Comparison of ENCODE assay signal across 1 cellular context in genomic region chr17:15957206-15957605, GRCh38.
TF ChIP-seq lines count a peak whose summit lies in the region.

No MANE protein-coding gene starts in this region.

TF ChIP-seq in K562, 482 proteins besides CTCF, POLR2A, EP300 and RAD21 (continued from another document and continues in another):
- TF ChIP-seq HNRNPK (IDR thresholded peaks at IDR 0.05; ENCODE audit: low read depth, low read length, poor library complexity, severe bottlenecking) = no peak
- no peak for TF ChIP-seq SAFB (IDR thresholded peaks at IDR 0.05; ENCODE audit: borderline replicate concordance, low read depth, low read length)
- no peak for TF ChIP-seq XRCC5 (IDR thresholded peaks at IDR 0.05; ENCODE audit: low read depth, low read length)
- no peak for TF ChIP-seq TCF3 (CRISPR knock-in tag; IDR thresholded peaks at IDR 0.05)
- no peak for TF ChIP-seq ZNF764 (CRISPR knock-in tag; IDR thresholded peaks at IDR 0.05; ENCODE audit: low read depth)
- no peak for TF ChIP-seq CREB1 (IDR thresholded peaks at IDR 0.05)
- TF ChIP-seq CREB1 (CRISPR knock-in tag; IDR thresholded peaks at IDR 0.05) = no peak
- TF ChIP-seq ZNF436 (CRISPR knock-in tag; IDR thresholded peaks at IDR 0.05) = no peak
- TF ChIP-seq AFF4 (CRISPR knock-in tag; IDR thresholded peaks at IDR 0.05) = no peak
- peak; percentile 29 for TF ChIP-seq MEIS2 (IDR thresholded peaks at IDR 0.05; ENCODE audit: partially characterized antibody)
- TF ChIP-seq KHSRP (IDR thresholded peaks at IDR 0.05) = no peak
- no peak for TF ChIP-seq BMI1 (IDR thresholded peaks at IDR 0.05; ENCODE audit: low read length)
- TF ChIP-seq ZFP36 (IDR thresholded peaks at IDR 0.05; ENCODE audit: low read depth, low read length, partially characterized antibody) = no peak
- TF ChIP-seq ZBTB7A (IDR thresholded peaks at IDR 0.05; ENCODE audit: borderline replicate concordance, control insufficient read depth, low read depth, low read length) = no peak
- TF ChIP-seq NFATC3 (IDR thresholded peaks at IDR 0.05) = no peak
- no peak for TF ChIP-seq PHB2 (IDR thresholded peaks at IDR 0.05; ENCODE audit: low read depth)
- TF ChIP-seq MCM7 (IDR thresholded peaks at IDR 0.05) = no peak
- no peak for TF ChIP-seq KLF10 (CRISPR knock-in tag; IDR thresholded peaks at IDR 0.05)
- TF ChIP-seq PKNOX1 (IDR thresholded peaks at IDR 0.05) = peak; percentile 65
- TF ChIP-seq CBFA2T3 (IDR thresholded peaks at IDR 0.05) = 0 out of 2 replicates have a peak, but pooled peaks have one; percentile 5
- no peak for TF ChIP-seq ZNF398 (CRISPR knock-in tag; IDR thresholded peaks at IDR 0.05)
- no peak for TF ChIP-seq KDM2B (CRISPR knock-in tag; IDR thresholded peaks at IDR 0.05)
- no peak for TF ChIP-seq ZNF274 (IDR thresholded peaks at IDR 0.05; ENCODE audit: borderline replicate concordance, low read depth, low read length)
- peak; percentile 57 for TF ChIP-seq MAFK (IDR thresholded peaks at IDR 0.05; ENCODE audit: low read length)
- no peak for TF ChIP-seq OTX1 (CRISPR knock-in tag; IDR thresholded peaks at IDR 0.05)
- TF ChIP-seq ZBED1 (IDR thresholded peaks at IDR 0.05) = no peak
- no peak for TF ChIP-seq GATAD2A (IDR thresholded peaks at IDR 0.05)
- no peak for TF ChIP-seq CCAR2 (IDR thresholded peaks at IDR 0.05; ENCODE audit: low read depth, low read length)
- TF ChIP-seq POLR2AphosphoS5 (IDR thresholded peaks at IDR 0.05; ENCODE audit: control insufficient read depth, insufficient read depth, low read depth, low read length) = no peak
- no peak for TF ChIP-seq XRCC3 (IDR thresholded peaks at IDR 0.05)
- TF ChIP-seq ZNF707 (CRISPR knock-in tag; conservative IDR thresholded peaks at IDR 0.05) = no peak
- no peak for TF ChIP-seq PHF20 (IDR thresholded peaks at IDR 0.05; ENCODE audit: partially characterized antibody)
- TF ChIP-seq ZNF282 (CRISPR knock-in tag; IDR thresholded peaks at IDR 0.05) = no peak
- TF ChIP-seq NFIX (CRISPR knock-in tag; IDR thresholded peaks at IDR 0.05; ENCODE audit: low read depth) = no peak
- TF ChIP-seq NCOA1 (IDR thresholded peaks at IDR 0.05; ENCODE audit: low read depth) = no peak
- TF ChIP-seq ZNF668 (CRISPR knock-in tag; IDR thresholded peaks at IDR 0.05) = no peak
- no peak for TF ChIP-seq GTF2F1 (IDR thresholded peaks at IDR 0.05; ENCODE audit: low read depth, low read length)
- TF ChIP-seq ZNF384 (IDR thresholded peaks at IDR 0.05; ENCODE audit: low read depth, low read length) = no peak
- TF ChIP-seq ZNF780A (CRISPR knock-in tag; IDR thresholded peaks at IDR 0.05) = no peak
- TF ChIP-seq NR2C2 (CRISPR knock-in tag; IDR thresholded peaks at IDR 0.05) = no peak
- TF ChIP-seq NR2C2 (tag; IDR thresholded peaks at IDR 0.05) = no peak
- TF ChIP-seq FOXA3 (CRISPR knock-in tag; conservative IDR thresholded peaks at IDR 0.05 in 1 of 2, IDR thresholded peaks at IDR 0.05 in 1 of 2) = no peak
- no peak for TF ChIP-seq ZMIZ1 (IDR thresholded peaks at IDR 0.05; ENCODE audit: low read depth in 2 of 2, low read length in 2 of 2)
- no peak for TF ChIP-seq KAT2B (IDR thresholded peaks at IDR 0.05; ENCODE audit: low read depth, low read length)
- TF ChIP-seq NR4A1 (CRISPR knock-in tag; IDR thresholded peaks at IDR 0.05) = no peak
- no peak for TF ChIP-seq NR4A1 (tag; IDR thresholded peaks at IDR 0.05)
- TF ChIP-seq SNAPC5 (CRISPR knock-in tag; IDR thresholded peaks at IDR 0.05) = no peak
- TF ChIP-seq ZNF41 (CRISPR knock-in tag; conservative IDR thresholded peaks at IDR 0.05) = no peak
- TF ChIP-seq SFPQ (IDR thresholded peaks at IDR 0.05; ENCODE audit: low read depth, low read length) = no peak
- peak; percentile 79 for TF ChIP-seq NFE2 (IDR thresholded peaks at IDR 0.05; ENCODE audit: low read depth)
- no peak for TF ChIP-seq POLR3G (IDR thresholded peaks at IDR 0.05; ENCODE audit: extremely low read depth, insufficient read length, insufficient replicate concordance)
- TF ChIP-seq HDAC1 (IDR thresholded peaks at IDR 0.05) = no peak
- TF ChIP-seq ERF (CRISPR knock-in tag; IDR thresholded peaks at IDR 0.05) = no peak
- TF ChIP-seq FUS (optimal IDR thresholded peaks at IDR 0.05; ENCODE audit: low read depth, low read length) = no peak
- no peak for TF ChIP-seq BRD9 (IDR thresholded peaks at IDR 0.05; ENCODE audit: low read depth, partially characterized antibody)
- TF ChIP-seq ARID1B (IDR thresholded peaks at IDR 0.05) = peak; percentile 44
- no peak for TF ChIP-seq ZNF561 (CRISPR knock-in tag; conservative IDR thresholded peaks at IDR 0.05)
- peak; percentile 63 for TF ChIP-seq FOSL1 (tag; conservative IDR thresholded peaks at IDR 0.05)
- no peak for TF ChIP-seq CBX3 (IDR thresholded peaks at IDR 0.05; ENCODE audit: borderline replicate concordance in 1 of 2, low read length in 2 of 2)
- no peak for TF ChIP-seq CAMTA2 (CRISPR knock-in tag; conservative IDR thresholded peaks at IDR 0.05)
- TF ChIP-seq GTF2E2 (tag; IDR thresholded peaks at IDR 0.05) = no peak
- no peak for TF ChIP-seq SMARCB1 (IDR thresholded peaks at IDR 0.05; ENCODE audit: insufficient read length, low read depth)
- TF ChIP-seq RFX1 (IDR thresholded peaks at IDR 0.05) = no peak
- no peak for TF ChIP-seq HNRNPL (IDR thresholded peaks at IDR 0.05; ENCODE audit: low read depth, low read length)
- TF ChIP-seq CBX5 (IDR thresholded peaks at IDR 0.05; ENCODE audit: borderline replicate concordance, low read depth) = no peak
- no peak for TF ChIP-seq HDAC8 (tag; IDR thresholded peaks at IDR 0.05)
- TF ChIP-seq MAFG (tag; conservative IDR thresholded peaks at IDR 0.05) = peak; percentile 67
- no peak for TF ChIP-seq RCOR1 (IDR thresholded peaks at IDR 0.05; ENCODE audit: borderline replicate concordance in 1 of 2, low read depth in 2 of 2, low read length in 2 of 2)
- no peak for TF ChIP-seq RBM22 (IDR thresholded peaks at IDR 0.05; ENCODE audit: low read depth, low read length, poor library complexity, severe bottlenecking)
- no peak for TF ChIP-seq USF1 (CRISPR knock-in tag; IDR thresholded peaks at IDR 0.05)
